ENCODE assay signal across 13 cellular contexts in the genomic region with DNA sequence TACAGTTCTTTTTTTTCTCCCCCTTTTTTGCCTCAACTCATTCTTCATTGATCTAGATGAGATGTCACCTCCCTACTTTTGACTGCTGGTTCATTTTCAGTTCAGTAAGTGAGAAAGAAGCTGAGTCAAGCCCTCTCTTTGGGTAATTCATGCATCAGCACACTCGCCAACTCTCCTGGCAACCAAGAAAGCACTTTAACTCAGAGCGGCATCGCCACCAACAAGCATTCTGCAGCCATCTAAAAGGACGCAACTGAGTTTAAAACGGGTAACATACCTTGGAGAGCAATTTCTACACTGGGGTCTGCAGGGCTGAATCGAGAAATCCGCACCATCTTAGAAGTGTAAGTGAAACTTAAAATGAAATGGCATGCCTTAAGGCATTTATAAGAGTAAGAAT.
"Had no signal": no experiment of that assay in that cellular context is flagged by ENCODE, and none has a peak within 500 bp of the region (broad histone marks: within the 10 kb centered on the region; RNA-seq: fewer than 3 reads in every experiment).

No MANE protein-coding gene starts in this region.

- DNase-seq: activated CD4-positive, alpha-beta T cell treated with anti-CD3 and anti-CD28 coated beads for 1 hour; activated CD4-positive, alpha-beta T cell treated with anti-CD3 and anti-CD28 coated beads, Interleukin-2, amount 50 U/mL, for 48 hours; activated CD8-positive, alpha-beta memory T cell treated with anti-CD3 and anti-CD28 coated beads, Interleukin-2, amount 10 ng/mL, durations not matched to agents 7 days and 5 days; activated effector memory CD4-positive, alpha-beta T cell treated with anti-CD3 and anti-CD28 coated beads, Interleukin-2, amount 50 U/mL, for 16 hours; activated naive CD8-positive, alpha-beta T cell treated with anti-CD3 and anti-CD28 coated beads for 36 hours; activated T-cell treated with anti-CD3 and anti-CD28 coated beads, Interleukin-2, amount 50 U/mL, for 4 hours; foreskin melanocyte; heart right ventricle; kidney; psoas muscle; stimulated activated CD4-positive, alpha-beta T cell treated with anti-CD3 and anti-CD28 coated beads, Interleukin-12 subunit alpha, Interleukin-12 subunit beta, amount 100 ng/mL, for 4 hours; testis had no signal

- ATAC-seq: activated CD8-positive, alpha-beta memory T cell treated with anti-CD3 and anti-CD28 coated beads, Interleukin-2, amount 10 ng/mL, durations not matched to agents 7 days and 5 days; activated T-cell treated with anti-CD3 and anti-CD28 coated beads, Interleukin-2, amount 50 U/mL, for 4 hours; heart right ventricle; psoas muscle had no signal

- H3K36me3 ChIP-seq: heart right ventricle, vagina had no signal

- H3K4me3 ChIP-seq: heart right ventricle, psoas muscle, testis, vagina had no signal

- H3K9me3 ChIP-seq: heart right ventricle, psoas muscle, testis, vagina had no signal

- H3K4me1 ChIP-seq: heart right ventricle, psoas muscle, testis, vagina had no signal

- H3K27ac ChIP-seq: heart right ventricle, psoas muscle, testis, vagina had no signal

- H3K27me3 ChIP-seq: heart right ventricle, testis, vagina had no signal
